1 cellular context compared by ENCODE assay signal in the genomic region with DNA sequence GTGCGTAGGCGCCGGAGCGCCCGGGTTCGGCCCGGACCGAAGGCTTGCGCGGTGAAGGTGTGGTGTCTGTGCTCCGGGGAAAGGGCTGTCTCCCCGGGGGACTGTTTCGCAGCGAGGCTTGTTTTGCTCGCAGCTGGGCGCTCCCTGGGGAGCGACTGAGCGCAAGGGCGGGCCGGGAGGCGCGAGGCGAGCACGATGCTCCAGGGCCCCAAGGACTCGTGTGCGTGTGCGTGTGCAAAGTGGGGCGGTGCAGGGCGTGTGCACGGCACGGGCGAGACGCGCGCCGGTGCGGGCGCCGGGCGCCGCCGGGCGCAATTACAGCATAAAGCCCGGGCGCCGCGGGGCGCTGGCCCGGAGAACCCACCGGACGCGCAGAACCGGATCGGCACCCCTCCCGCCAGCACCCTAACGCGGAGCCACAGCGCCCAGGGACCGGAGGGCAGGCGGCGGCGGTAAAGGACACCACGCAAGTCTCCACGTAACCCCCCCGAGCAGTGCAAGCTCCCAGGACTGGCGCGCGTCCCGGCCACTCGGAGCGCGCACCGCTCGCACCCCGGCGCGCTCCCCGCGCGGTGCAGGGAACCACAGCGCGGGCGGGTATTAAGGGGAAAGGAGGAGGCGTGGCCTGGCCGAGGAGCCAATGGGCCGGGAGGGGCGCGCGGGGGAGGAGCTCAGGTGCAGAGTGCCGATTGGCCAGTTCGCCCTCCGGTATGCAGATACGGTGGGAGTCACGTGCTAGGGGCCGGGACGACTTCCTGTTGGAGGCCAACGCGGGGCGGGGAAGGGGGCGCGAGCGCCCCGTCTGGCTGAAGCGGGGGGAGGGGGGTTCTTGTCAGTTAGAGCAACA.
TF ChIP-seq lines count a peak whose summit lies in the region.

A gene with protein sequence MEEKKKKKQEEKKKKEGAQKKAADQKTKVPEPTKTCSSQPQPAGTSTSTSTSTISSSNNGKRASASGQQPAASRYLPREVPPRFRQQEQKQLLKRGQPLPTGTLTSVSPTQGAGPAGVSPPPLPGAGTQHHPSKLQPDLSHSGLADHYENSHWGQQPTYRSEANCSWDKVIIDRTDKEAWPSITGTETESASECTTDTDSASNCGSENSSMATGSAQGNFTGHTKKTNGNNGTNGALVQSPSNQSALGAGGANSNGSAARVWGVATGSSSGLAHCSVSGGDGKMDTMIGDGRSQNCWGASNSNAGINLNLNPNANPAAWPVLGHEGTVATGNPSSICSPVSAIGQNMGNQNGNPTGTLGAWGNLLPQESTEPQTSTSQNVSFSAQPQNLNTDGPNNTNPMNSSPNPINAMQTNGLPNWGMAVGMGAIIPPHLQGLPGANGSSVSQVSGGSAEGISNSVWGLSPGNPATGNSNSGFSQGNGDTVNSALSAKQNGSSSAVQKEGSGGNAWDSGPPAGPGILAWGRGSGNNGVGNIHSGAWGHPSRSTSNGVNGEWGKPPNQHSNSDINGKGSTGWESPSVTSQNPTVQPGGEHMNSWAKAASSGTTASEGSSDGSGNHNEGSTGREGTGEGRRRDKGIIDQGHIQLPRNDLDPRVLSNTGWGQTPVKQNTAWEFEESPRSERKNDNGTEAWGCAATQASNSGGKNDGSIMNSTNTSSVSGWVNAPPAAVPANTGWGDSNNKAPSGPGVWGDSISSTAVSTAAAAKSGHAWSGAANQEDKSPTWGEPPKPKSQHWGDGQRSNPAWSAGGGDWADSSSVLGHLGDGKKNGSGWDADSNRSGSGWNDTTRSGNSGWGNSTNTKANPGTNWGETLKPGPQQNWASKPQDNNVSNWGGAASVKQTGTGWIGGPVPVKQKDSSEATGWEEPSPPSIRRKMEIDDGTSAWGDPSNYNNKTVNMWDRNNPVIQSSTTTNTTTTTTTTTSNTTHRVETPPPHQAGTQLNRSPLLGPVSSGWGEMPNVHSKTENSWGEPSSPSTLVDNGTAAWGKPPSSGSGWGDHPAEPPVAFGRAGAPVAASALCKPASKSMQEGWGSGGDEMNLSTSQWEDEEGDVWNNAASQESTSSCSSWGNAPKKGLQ (N-terminal part only) (plus strand): TSS at position 835 of the 847 bp plus-strand sequence. CDS start 45,504 bp downstream, outside the sequence.

TF ChIP-seq in K562, 482 proteins besides CTCF, POLR2A, EP300 and RAD21 (continued from another document):
- TF ChIP-seq, protein P1, sequence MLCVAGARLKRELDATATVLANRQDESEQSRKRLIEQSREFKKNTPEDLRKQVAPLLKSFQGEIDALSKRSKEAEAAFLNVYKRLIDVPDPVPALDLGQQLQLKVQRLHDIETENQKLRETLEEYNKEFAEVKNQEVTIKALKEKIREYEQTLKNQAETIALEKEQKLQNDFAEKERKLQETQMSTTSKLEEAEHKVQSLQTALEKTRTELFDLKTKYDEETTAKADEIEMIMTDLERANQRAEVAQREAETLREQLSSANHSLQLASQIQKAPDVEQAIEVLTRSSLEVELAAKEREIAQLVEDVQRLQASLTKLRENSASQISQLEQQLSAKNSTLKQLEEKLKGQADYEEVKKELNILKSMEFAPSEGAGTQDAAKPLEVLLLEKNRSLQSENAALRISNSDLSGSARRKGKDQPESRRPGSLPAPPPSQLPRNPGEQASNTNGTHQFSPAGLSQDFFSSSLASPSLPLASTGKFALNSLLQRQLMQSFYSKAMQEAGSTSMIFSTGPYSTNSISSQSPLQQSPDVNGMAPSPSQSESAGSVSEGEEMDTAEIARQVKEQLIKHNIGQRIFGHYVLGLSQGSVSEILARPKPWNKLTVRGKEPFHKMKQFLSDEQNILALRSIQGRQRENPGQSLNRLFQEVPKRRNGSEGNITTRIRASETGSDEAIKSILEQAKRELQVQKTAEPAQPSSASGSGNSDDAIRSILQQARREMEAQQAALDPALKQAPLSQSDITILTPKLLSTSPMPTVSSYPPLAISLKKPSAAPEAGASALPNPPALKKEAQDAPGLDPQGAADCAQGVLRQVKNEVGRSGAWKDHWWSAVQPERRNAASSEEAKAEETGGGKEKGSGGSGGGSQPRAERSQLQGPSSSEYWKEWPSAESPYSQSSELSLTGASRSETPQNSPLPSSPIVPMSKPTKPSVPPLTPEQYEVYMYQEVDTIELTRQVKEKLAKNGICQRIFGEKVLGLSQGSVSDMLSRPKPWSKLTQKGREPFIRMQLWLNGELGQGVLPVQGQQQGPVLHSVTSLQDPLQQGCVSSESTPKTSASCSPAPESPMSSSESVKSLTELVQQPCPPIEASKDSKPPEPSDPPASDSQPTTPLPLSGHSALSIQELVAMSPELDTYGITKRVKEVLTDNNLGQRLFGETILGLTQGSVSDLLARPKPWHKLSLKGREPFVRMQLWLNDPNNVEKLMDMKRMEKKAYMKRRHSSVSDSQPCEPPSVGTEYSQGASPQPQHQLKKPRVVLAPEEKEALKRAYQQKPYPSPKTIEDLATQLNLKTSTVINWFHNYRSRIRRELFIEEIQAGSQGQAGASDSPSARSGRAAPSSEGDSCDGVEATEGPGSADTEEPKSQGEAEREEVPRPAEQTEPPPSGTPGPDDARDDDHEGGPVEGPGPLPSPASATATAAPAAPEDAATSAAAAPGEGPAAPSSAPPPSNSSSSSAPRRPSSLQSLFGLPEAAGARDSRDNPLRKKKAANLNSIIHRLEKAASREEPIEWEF (CRISPR knock-in tag; IDR thresholded peaks at IDR 0.05): no peak
- peak; percentile 34 for TF ChIP-seq ZNF431 (CRISPR knock-in tag; IDR thresholded peaks at IDR 0.05)
- no peak for TF ChIP-seq ZNF174 (CRISPR knock-in tag; IDR thresholded peaks at IDR 0.05)
- TF ChIP-seq STAT5A (IDR thresholded peaks at IDR 0.05; ENCODE audit: borderline replicate concordance, low read length): no peak
- TF ChIP-seq, protein P2, sequence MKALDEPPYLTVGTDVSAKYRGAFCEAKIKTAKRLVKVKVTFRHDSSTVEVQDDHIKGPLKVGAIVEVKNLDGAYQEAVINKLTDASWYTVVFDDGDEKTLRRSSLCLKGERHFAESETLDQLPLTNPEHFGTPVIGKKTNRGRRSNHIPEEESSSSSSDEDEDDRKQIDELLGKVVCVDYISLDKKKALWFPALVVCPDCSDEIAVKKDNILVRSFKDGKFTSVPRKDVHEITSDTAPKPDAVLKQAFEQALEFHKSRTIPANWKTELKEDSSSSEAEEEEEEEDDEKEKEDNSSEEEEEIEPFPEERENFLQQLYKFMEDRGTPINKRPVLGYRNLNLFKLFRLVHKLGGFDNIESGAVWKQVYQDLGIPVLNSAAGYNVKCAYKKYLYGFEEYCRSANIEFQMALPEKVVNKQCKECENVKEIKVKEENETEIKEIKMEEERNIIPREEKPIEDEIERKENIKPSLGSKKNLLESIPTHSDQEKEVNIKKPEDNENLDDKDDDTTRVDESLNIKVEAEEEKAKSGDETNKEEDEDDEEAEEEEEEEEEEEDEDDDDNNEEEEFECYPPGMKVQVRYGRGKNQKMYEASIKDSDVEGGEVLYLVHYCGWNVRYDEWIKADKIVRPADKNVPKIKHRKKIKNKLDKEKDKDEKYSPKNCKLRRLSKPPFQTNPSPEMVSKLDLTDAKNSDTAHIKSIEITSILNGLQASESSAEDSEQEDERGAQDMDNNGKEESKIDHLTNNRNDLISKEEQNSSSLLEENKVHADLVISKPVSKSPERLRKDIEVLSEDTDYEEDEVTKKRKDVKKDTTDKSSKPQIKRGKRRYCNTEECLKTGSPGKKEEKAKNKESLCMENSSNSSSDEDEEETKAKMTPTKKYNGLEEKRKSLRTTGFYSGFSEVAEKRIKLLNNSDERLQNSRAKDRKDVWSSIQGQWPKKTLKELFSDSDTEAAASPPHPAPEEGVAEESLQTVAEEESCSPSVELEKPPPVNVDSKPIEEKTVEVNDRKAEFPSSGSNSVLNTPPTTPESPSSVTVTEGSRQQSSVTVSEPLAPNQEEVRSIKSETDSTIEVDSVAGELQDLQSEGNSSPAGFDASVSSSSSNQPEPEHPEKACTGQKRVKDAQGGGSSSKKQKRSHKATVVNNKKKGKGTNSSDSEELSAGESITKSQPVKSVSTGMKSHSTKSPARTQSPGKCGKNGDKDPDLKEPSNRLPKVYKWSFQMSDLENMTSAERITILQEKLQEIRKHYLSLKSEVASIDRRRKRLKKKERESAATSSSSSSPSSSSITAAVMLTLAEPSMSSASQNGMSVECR (CRISPR knock-in tag; IDR thresholded peaks at IDR 0.05): peak; percentile 60
- TF ChIP-seq, protein P3, sequence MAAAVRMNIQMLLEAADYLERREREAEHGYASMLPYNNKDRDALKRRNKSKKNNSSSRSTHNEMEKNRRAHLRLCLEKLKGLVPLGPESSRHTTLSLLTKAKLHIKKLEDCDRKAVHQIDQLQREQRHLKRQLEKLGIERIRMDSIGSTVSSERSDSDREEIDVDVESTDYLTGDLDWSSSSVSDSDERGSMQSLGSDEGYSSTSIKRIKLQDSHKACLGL (CRISPR knock-in tag; IDR thresholded peaks at IDR 0.05; ENCODE audit: borderline replicate concordance, poor library complexity, severe bottlenecking): no peak
- no peak for TF ChIP-seq SIRT6 (IDR thresholded peaks at IDR 0.05; ENCODE audit: low read depth, low read length)
- TF ChIP-seq, protein P4, sequence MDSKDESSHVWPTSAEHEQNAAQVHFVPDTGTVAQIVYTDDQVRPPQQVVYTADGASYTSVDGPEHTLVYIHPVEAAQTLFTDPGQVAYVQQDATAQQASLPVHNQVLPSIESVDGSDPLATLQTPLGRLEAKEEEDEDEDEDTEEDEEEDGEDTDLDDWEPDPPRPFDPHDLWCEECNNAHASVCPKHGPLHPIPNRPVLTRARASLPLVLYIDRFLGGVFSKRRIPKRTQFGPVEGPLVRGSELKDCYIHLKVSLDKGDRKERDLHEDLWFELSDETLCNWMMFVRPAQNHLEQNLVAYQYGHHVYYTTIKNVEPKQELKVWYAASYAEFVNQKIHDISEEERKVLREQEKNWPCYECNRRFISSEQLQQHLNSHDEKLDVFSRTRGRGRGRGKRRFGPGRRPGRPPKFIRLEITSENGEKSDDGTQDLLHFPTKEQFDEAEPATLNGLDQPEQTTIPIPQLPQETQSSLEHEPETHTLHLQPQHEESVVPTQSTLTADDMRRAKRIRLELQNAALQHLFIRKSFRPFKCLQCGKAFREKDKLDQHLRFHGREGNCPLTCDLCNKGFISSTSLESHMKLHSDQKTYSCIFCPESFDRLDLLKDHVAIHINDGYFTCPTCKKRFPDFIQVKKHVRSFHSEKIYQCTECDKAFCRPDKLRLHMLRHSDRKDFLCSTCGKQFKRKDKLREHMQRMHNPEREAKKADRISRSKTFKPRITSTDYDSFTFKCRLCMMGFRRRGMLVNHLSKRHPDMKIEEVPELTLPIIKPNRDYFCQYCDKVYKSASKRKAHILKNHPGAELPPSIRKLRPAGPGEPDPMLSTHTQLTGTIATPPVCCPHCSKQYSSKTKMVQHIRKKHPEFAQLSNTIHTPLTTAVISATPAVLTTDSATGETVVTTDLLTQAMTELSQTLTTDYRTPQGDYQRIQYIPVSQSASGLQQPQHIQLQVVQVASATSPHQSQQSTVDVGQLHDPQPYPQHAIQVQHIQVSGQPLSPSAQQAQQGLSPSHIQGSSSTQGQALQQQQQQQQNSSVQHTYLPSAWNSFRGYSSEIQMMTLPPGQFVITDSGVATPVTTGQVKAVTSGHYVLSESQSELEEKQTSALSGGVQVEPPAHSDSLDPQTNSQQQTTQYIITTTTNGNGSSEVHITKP (IDR thresholded peaks at IDR 0.05; ENCODE audit: partially characterized antibody): peak; percentile 29
- TF ChIP-seq ADNP (tag; IDR thresholded peaks at IDR 0.05): no peak
- TF ChIP-seq TEAD1 (CRISPR knock-in tag; IDR thresholded peaks at IDR 0.05): peak; percentile 78 to 79; a peak in 3 of 4 replicates
- no peak for TF ChIP-seq TCF7 (IDR thresholded peaks at IDR 0.05; ENCODE audit: borderline replicate concordance)
- peak; percentile 23 to 63; a peak in 2 of 4 replicates for TF ChIP-seq FOXK2 (conservative IDR thresholded peaks at IDR 0.05 in 1 of 2, IDR thresholded peaks at IDR 0.05 in 1 of 2; ENCODE audit: low read depth in 2 of 2)
- TF ChIP-seq RFX5 (IDR thresholded peaks at IDR 0.05; ENCODE audit: low read depth, low read length): no peak
- TF ChIP-seq, protein P5, sequence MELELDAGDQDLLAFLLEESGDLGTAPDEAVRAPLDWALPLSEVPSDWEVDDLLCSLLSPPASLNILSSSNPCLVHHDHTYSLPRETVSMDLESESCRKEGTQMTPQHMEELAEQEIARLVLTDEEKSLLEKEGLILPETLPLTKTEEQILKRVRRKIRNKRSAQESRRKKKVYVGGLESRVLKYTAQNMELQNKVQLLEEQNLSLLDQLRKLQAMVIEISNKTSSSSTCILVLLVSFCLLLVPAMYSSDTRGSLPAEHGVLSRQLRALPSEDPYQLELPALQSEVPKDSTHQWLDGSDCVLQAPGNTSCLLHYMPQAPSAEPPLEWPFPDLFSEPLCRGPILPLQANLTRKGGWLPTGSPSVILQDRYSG (tag; conservative IDR thresholded peaks at IDR 0.05; ENCODE audit: low read depth): no peak
- peak; percentile 74 for TF ChIP-seq PCBP1 (IDR thresholded peaks at IDR 0.05; ENCODE audit: low read depth, low read length, poor library complexity, severe bottlenecking)
- no peak for TF ChIP-seq RFX1 (IDR thresholded peaks at IDR 0.05)
- TF ChIP-seq DPF2 (IDR thresholded peaks at IDR 0.05): no peak
- peak; percentile 26; the same call in 1 of the 2 replicates for TF ChIP-seq ZNF324 (CRISPR knock-in tag; IDR thresholded peaks at IDR 0.05)
- peak; percentile 61 for TF ChIP-seq SRSF7 (optimal IDR thresholded peaks at IDR 0.05; ENCODE audit: low read depth, low read length)
- TF ChIP-seq TCF7L2 (IDR thresholded peaks at IDR 0.05; ENCODE audit: low read depth, low read length): no peak
